9 cellular contexts compared by ENCODE assay signal in the genomic region with DNA sequence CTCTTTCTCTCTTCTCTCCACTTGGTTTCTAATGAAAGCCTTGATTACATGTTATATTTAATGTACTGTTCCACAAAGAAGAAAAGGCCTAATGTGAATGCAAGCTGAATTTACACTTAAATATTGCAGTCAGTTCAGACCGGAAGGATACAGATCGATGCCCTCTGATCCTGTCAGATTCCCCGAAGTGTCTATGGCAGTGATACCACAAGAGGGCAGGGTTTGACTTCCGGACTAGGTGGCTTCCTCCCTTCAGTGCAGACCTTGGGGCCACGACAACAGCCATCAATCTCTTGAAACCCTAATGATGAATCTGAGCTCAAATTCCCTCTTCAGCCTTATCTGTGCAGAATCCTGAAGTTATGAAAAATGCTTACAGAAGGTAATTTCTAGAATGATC. TPM values are rescaled to one million over a fixed set of nuclear protein-coding genes. Genes with fewer than 3 reads are reported as not detected.
DNase-seq lines count a peak whose midpoint lies in the region; ATAC-seq, FAIRE-seq and TF ChIP-seq lines count a peak whose summit lies in the region.
"Had no signal": no experiment of that assay in that cellular context is flagged by ENCODE, and none has a peak within 500 bp of the region (broad histone marks: within the 10 kb centered on the region; RNA-seq: fewer than 3 reads in every experiment).

No MANE protein-coding gene starts in this region.

- no peaks in the 10 kb centered on the region for H3K9me2 ChIP-seq in GM23248 (ENCODE audit: insufficient read depth)

- in situ Hi-C loops in GM23248 (cut with MboI): loop anchor here (10.0 kb wide), 1 partner anchor 218 kb away; no protein-coding TSS in a partner anchor

- TF ChIP-seq CTCF in KMS-11 (conservative IDR thresholded peaks at IDR 0.05; ENCODE audit: low read depth, low read length): peak; percentile 80
- TF ChIP-seq CTCF in pancreas (IDR thresholded peaks at IDR 0.05): peak; percentile 7 to 32 (median 28)

- POLR2A ChIA-PET in activated CD4-positive, alpha-beta T cell treated with anti-CD3 and anti-CD28 coated beads for 36 hours (lab: Charles Lee): no interaction called here

- H2AFZ ChIP-seq in GM23248: peak overlapping the region; percentile 43; the same call in 1 of the 2 replicates
- H2AFZ ChIP-seq in KMS-11 (ENCODE audit: low read depth): peak overlapping the region; percentile 20; the same call in 1 of the 2 replicates

- WGBS in GM23248 (ENCODE audit: low coverage in 1 of 2, low lambda C conversion rate in 2 of 2, missing lambda C conversion rate in 2 of 2), 2 experiments: 56 to 64% methylated on average over 5 of the region's 5 CpGs
- WGBS in pancreas, 2 donors: 21 to 28% methylated on average over 5 of the region's 5 CpGs

- H3K4me1 ChIP-seq in GM23248 (ENCODE audit: insufficient read depth) (peaks cover 23% of the 10 kb centered on the region), KMS-11 (ENCODE audit: low read depth, poor library complexity, severe bottlenecking) (peaks cover 8% of the 10 kb centered on the region), pancreas (peaks cover 0 to 37% (median 13%) of the 10 kb centered on the region in 3 donors)

- H3K4me1 Mint-ChIP-seq in activated CD4-positive, alpha-beta T cell treated with anti-CD3 and anti-CD28 coated beads for 36 hours: no peaks in the 10 kb centered on the region

- no peaks in the 10 kb centered on the region for H3K9me3 Mint-ChIP-seq in activated CD4-positive, alpha-beta T cell treated with anti-CD3 and anti-CD28 coated beads for 36 hours (ENCODE audit: low read depth)

- H3K27ac ChIP-seq in GM23248 (no peak overlapping the region), KMS-11 (no peak overlapping the region), pancreas (no peak overlapping the region)
- H3K27ac ChIP-seq: BLaER1 treated with 17β-estradiol and CSF1 and Interleukin-3, amounts not matched to agents 10 nM and 100 nM had no signal

- H3K4me3 Mint-ChIP-seq in activated CD4-positive, alpha-beta T cell treated with anti-CD3 and anti-CD28 coated beads for 36 hours: no peak overlapping the region

- peak; percentile 40 for FAIRE-seq in RCC 7860 (lab: Jason Lieb, UNC)
- FAIRE-seq in pancreas (lab: Jason Lieb, UNC): no peak

- H3K9ac ChIP-seq in GM23248 (no peak overlapping the region), KMS-11 (no peak overlapping the region)
- H3K9ac ChIP-seq: BLaER1 treated with 17β-estradiol and CSF1 and Interleukin-3, amounts not matched to agents 10 nM and 100 nM had no signal

- H3K36me3 ChIP-seq in GM23248 (ENCODE audit: low read depth): no peaks in the 10 kb centered on the region
- H3K36me3 ChIP-seq in KMS-11 (ENCODE audit: insufficient read depth): no peaks in the 10 kb centered on the region
- H3K36me3 ChIP-seq in pancreas: no peaks in the 10 kb centered on the region
- H3K36me3 ChIP-seq: BLaER1 treated with 17β-estradiol and CSF1 and Interleukin-3, amounts not matched to agents 10 nM and 100 nM had no signal

- H3K27me3 ChIP-seq in GM23248 (replicated peaks; ENCODE audit: insufficient read depth) (no peaks in the 10 kb centered on the region), KMS-11 (ENCODE audit: insufficient read depth, low read depth) (no peaks in the 10 kb centered on the region), pancreas (no peaks in the 10 kb centered on the region)
- H3K27me3 ChIP-seq: BLaER1 treated with 17β-estradiol and CSF1 and Interleukin-3, amounts not matched to agents 10 nM and 100 nM had no signal

- H3K4me3 ChIP-seq in GM23248 (no peak overlapping the region), KMS-11 (IDR thresholded peaks at IDR 0.05; ENCODE audit: insufficient read depth, low read depth, low read length) (no peak overlapping the region), pancreas (no peak overlapping the region)
- H3K4me3 ChIP-seq: BLaER1 treated with 17β-estradiol and CSF1 and Interleukin-3, amounts not matched to agents 10 nM and 100 nM had no signal

- H3K4me2 ChIP-seq in GM23248 (ENCODE audit: unreplicated experiment) (no peak overlapping the region), KMS-11 (no peak overlapping the region)
- H3K4me2 ChIP-seq: BLaER1 treated with 17β-estradiol and CSF1 and Interleukin-3, amounts not matched to agents 10 nM and 100 nM had no signal

- H3K27me3 Mint-ChIP-seq in activated CD4-positive, alpha-beta T cell treated with anti-CD3 and anti-CD28 coated beads for 36 hours: peaks cover 2% of the 10 kb centered on the region

- TF ChIP-seq POLR2A in erythroblast (IDR thresholded peaks at IDR 0.05; ENCODE audit: low read length): no peak

- no peaks in the 10 kb centered on the region for H3K79me2 ChIP-seq in GM23248 (ENCODE audit: insufficient read depth)
- H3K79me2 ChIP-seq in KMS-11 (ENCODE audit: insufficient read depth, low read depth): no peaks in the 10 kb centered on the region

- H3K9me3 ChIP-seq in GM23248 (ENCODE audit: low read depth) (no peaks in the 10 kb centered on the region), pancreas (no peaks in the 10 kb centered on the region)
- H3K9me3 ChIP-seq: BLaER1 treated with 17β-estradiol and CSF1 and Interleukin-3, amounts not matched to agents 10 nM and 100 nM had no signal

- no peaks in the 10 kb centered on the region for H3K36me3 Mint-ChIP-seq in activated CD4-positive, alpha-beta T cell treated with anti-CD3 and anti-CD28 coated beads for 36 hours (ENCODE audit: low read depth)

- DNase-seq in activated CD4-positive, alpha-beta T cell treated with anti-CD3 and anti-CD28 coated beads for 36 hours: peak; percentile 26
- DNase-seq in activated CD4-positive, alpha-beta T cell treated with anti-CD3 and anti-CD28 coated beads for 4 hours: no peak
- DNase-seq in GM23248: peak; percentile 52
- DNase-seq in RCC 7860 (ENCODE audit: low spot score): peak; percentile 47
- DNase-seq in erythroblast (lab: John Stamatoyannopoulos, UW): peak; percentile 50 to 59
- peak in 4 of 6 donors; percentile 36 to 65 (median 57) for DNase-seq in pancreas
- no peak for DNase-seq in stimulated activated CD4-positive, alpha-beta T cell treated with anti-CD3 and anti-CD28 coated beads, Interleukin-2, amount 100 ng/mL, for 48 hours

- H4K20me1 ChIP-seq in GM23248 (ENCODE audit: insufficient read depth) (no peaks in the 10 kb centered on the region), KMS-11 (ENCODE audit: insufficient read depth) (no peaks in the 10 kb centered on the region)
- H4K20me1 ChIP-seq: BLaER1 treated with 17β-estradiol and CSF1 and Interleukin-3, amounts not matched to agents 10 nM and 100 nM had no signal

- H3F3A ChIP-seq in GM23248 (ENCODE audit: insufficient read depth): peaks cover 13% of the 10 kb centered on the region

- H3K27ac Mint-ChIP-seq in activated CD4-positive, alpha-beta T cell treated with anti-CD3 and anti-CD28 coated beads for 36 hours: no peak overlapping the region

- CTCF ChIA-PET in activated CD4-positive, alpha-beta T cell treated with anti-CD3 and anti-CD28 coated beads for 36 hours (lab: Charles Lee): interaction anchor here (0.8 kb wide), 1 partner anchor 9 kb away, joined by 3 read pairs; no protein-coding TSS in a partner anchor

- ATAC-seq in activated CD4-positive, alpha-beta T cell treated with anti-CD3 and anti-CD28 coated beads for 36 hours: peak; percentile 44
- peak; percentile 60 to 83 (median 78) for ATAC-seq in pancreas

- intact Hi-C loops in activated CD4-positive, alpha-beta T cell treated with anti-CD3 and anti-CD28 coated beads for 36 hours (cut with DNase I, micrococcal nuclease): loop anchor here in 1 of 2 experiments (5.0 kb wide), 1 partner anchor 220 kb away; no protein-coding TSS in a partner anchor
- intact Hi-C loops in pancreas (cut with DNase I): loop anchor here in 2 of 3 donors (5.0 to 10.0 kb wide), 3 partner anchors 218 to 342 kb away; no protein-coding TSS in a partner anchor

RNA-seq across cellular contexts. Expression of a gene that starts 29.5 kb away (rescaled TPM):
- total RNA-seq in activated CD4-positive, alpha-beta T cell treated with anti-CD3 and anti-CD28 coated beads for 36 hours: not detected
- 4.0 and 6.3 TPM in 2 replicates for total RNA-seq in GM23248 (2014; rRNA removed; shearing (Covaris generic))
- polyA plus RNA-seq in GM23248 (2016; fragmentation: Nextera tagmentation; extraction: Ambion mirVana) (3.6 and 4.0 TPM in 2 replicates), pancreas (1 to 10 TPM; 1.5 to 2.6 TPM)
- 1 to 10 TPM in 1 of 6 donors, under 1 TPM in 5; 0.56 to 2.4 (median 0.72) TPM for total RNA-seq in pancreas

Comparison
In these comparisons a context has a peak if more than half of its experiments do, and no peak if none do; other contexts are left out.
1. DNase-seq: peak in activated CD4-positive, alpha-beta T cell treated with anti-CD3 and anti-CD28 coated beads for 36 hours (single experiment), GM23248 (single experiment), RCC 7860 (single experiment), erythroblast (2 of 2) and pancreas (4 of 6); none in activated CD4-positive, alpha-beta T cell treated with anti-CD3 and anti-CD28 coated beads for 4 hours (0 of 2) and stimulated activated CD4-positive, alpha-beta T cell treated with anti-CD3 and anti-CD28 coated beads, Interleukin-2, amount 100 ng/mL, for 48 hours (0 of 2).